24 cellular contexts compared by ENCODE assay signal in genomic region chr4:6598641-6599040, GRCh38. TPM values are rescaled to one million over a fixed set of nuclear protein-coding genes. Genes with fewer than 3 reads are reported as not detected.
A peak's percentile ranks its signal among the peaks of the same experiment; 100 is the strongest.
DNase-seq lines count a peak whose midpoint lies in the region; ATAC-seq and TF ChIP-seq lines count a peak whose summit lies in the region.
"Had no signal": no experiment of that assay in that cellular context is flagged by ENCODE, and none has a peak within 500 bp of the region (broad histone marks: within the 10 kb centered on the region; RNA-seq: fewer than 3 reads in every experiment).

No MANE protein-coding gene starts in this region.

- no peak overlapping the region for H3K4me3 Mint-ChIP-seq in neural crest cell
- H3K4me3 Mint-ChIP-seq: CD4-positive, CD25-positive, alpha-beta regulatory T cell; CD8-positive, alpha-beta T cell had no signal

- peak overlapping the region; percentile 35 for H3K27ac Mint-ChIP-seq in neural crest cell (ENCODE audit: unreplicated experiment)
- H3K27ac Mint-ChIP-seq: CD4-positive, CD25-positive, alpha-beta regulatory T cell; CD8-positive, alpha-beta T cell had no signal

- peak overlapping the region; percentile 60 for H3K27ac ChIP-seq in OCI-LY7 (ENCODE audit: low read depth, low read length, poor library complexity, severe bottlenecking)
- H3K27ac ChIP-seq: A549, C4-2B, GM23248 had no signal

- no peaks in the 10 kb centered on the region for H3K9me3 Mint-ChIP-seq in neural crest cell
- H3K9me3 Mint-ChIP-seq: CD8-positive, alpha-beta T cell had no signal

- DNase-seq in left ventricle myocardium superior (no peak), cardiac septum (ENCODE audit: low spot score) (no peak), OCI-LY7 (ENCODE audit: low spot score) (no peak), neural crest cell (ENCODE audit: low read depth, low spot score) (no peak), hippocampal formation (lab: John Stamatoyannopoulos, UW) (no peak), NK-92 (lab: John Stamatoyannopoulos, UW; ENCODE audit: unreplicated experiment) (no peak), NCI-H2227 (lab: John Stamatoyannopoulos, UW; ENCODE audit: unreplicated experiment) (no peak)
- DNase-seq: 8988T; ACHN; AML-193; BE2C; Caco-2; CD4-positive, CD25-positive, alpha-beta regulatory T cell; CD8-positive, alpha-beta T cell; DMS 273 treated with DMSO at 0.1 percent for 48 hours; DMS79; EL; GDM1; GM23248; H7; HCEC 1CT had no signal

- no peaks in the 10 kb centered on the region for H3K9me3 ChIP-seq in OCI-LY7 (ENCODE audit: low read length)
- H3K9me3 ChIP-seq: A549, BE2C, Caco-2 had no signal

- no peaks in the 10 kb centered on the region for H3K4me1 Mint-ChIP-seq in neural crest cell
- H3K4me1 Mint-ChIP-seq: CD4-positive, CD25-positive, alpha-beta regulatory T cell had no signal

- no peaks in the 10 kb centered on the region for H3K36me3 Mint-ChIP-seq in neural crest cell (ENCODE audit: low read depth)

- no peaks in the 10 kb centered on the region for H3K79me2 ChIP-seq in OCI-LY7 (ENCODE audit: insufficient read depth, low read depth, low read length)

- intact Hi-C loops in left ventricle myocardium superior (cut with micrococcal nuclease) (no loop called here), cardiac septum (cut with DNase I) (no loop called here), OCI-LY7 (cut with micrococcal nuclease; ENCODE audit: unreplicated experiment) (no loop called here)

- POLR2A ChIA-PET in OCI-LY7 (lab: Charles Lee): no interaction called here

- CTCF ChIA-PET in OCI-LY7 (lab: Charles Lee; ENCODE audit: unreplicated experiment): no interaction called here

- H2AFZ ChIP-seq in OCI-LY7 (ENCODE audit: low read length): no peak overlapping the region
- H2AFZ ChIP-seq: GM23248 had no signal

- H3K4me2 ChIP-seq in OCI-LY7 (ENCODE audit: low read length): peak overlapping the region; percentile 34
- H3K4me2 ChIP-seq: A549 had no signal

- no peaks in the 10 kb centered on the region for H3K36me3 ChIP-seq in OCI-LY7 (ENCODE audit: insufficient read depth, low read length)
- H3K36me3 ChIP-seq: BE2C had no signal

- peak; percentile 45 for ATAC-seq in left ventricle myocardium superior
- ATAC-seq: A549; CD8-positive, alpha-beta T cell; GM12878 had no signal

- peaks cover 14% of the 10 kb centered on the region for H3K4me1 ChIP-seq in OCI-LY7 (ENCODE audit: insufficient read depth, low read length, poor library complexity, severe bottlenecking)
- H3K4me1 ChIP-seq: A549, BE2C, Caco-2 had no signal

- no peak for TF ChIP-seq CTCF in OCI-LY7 (conservative IDR thresholded peaks at IDR 0.05; ENCODE audit: low read length)
- no peak for TF ChIP-seq CTCF in neural crest cell (conservative IDR thresholded peaks at IDR 0.05)

- no TSS peak for BruUV-seq in OCI-LY7 (replicated peaks; lab: Mats Ljungman, UMichigan)

- no peaks in the 10 kb centered on the region for H3K9me2 ChIP-seq in OCI-LY7 (ENCODE audit: insufficient read depth, low read length)

- H4K20me1 ChIP-seq in OCI-LY7 (ENCODE audit: insufficient read depth, low read length): no peaks in the 10 kb centered on the region

- H3K4me3 ChIP-seq in OCI-LY7 (ENCODE audit: low read depth, low read length, poor library complexity, severe bottlenecking): no peak overlapping the region
- H3K4me3 ChIP-seq: A549, GM12878, GM23248 had no signal

- H3K27me3 Mint-ChIP-seq in neural crest cell (ENCODE audit: low read depth): no peaks in the 10 kb centered on the region
- H3K27me3 Mint-ChIP-seq: CD4-positive, CD25-positive, alpha-beta regulatory T cell had no signal

RNA-seq across cellular contexts. Expression of gene MAN2B2, which starts 23.7 kb away (rescaled TPM):
- total RNA-seq in left ventricle myocardium superior: 17.7 TPM
- total RNA-seq in cardiac septum: 18.6 TPM
- 11.0 and 13.7 TPM in 2 replicates for total RNA-seq in OCI-LY7 (2014; rRNA removed; shearing (Covaris generic))
- total RNA-seq in OCI-LY7 (2022): 19.4 and 20.4 TPM in 2 replicates
- total RNA-seq in neural crest cell: 9.4 and 9.8 TPM in 2 replicates

RNA-seq across cellular contexts. Expression of gene MRFAP1, which starts 41.8 kb away (rescaled TPM):
- 226 TPM for total RNA-seq in left ventricle myocardium superior
- 262 TPM for total RNA-seq in cardiac septum
- 90.8 and 142 TPM in 2 replicates for total RNA-seq in OCI-LY7 (2014; rRNA removed; shearing (Covaris generic))
- total RNA-seq in OCI-LY7 (2022): 213 and 224 TPM in 2 replicates
- 317 and 325 TPM in 2 replicates for total RNA-seq in neural crest cell
